1 cellular context compared by ENCODE assay signal in genomic region chr5:136053336-136054121, GRCh38.
TF ChIP-seq lines count a peak whose summit lies in the region.

No MANE protein-coding gene starts in this region.

TF ChIP-seq in HepG2, 621 proteins besides CTCF, POLR2A, EP300 and RAD21 (continued from another document and continues in another):
- TF ChIP-seq, protein P1, sequence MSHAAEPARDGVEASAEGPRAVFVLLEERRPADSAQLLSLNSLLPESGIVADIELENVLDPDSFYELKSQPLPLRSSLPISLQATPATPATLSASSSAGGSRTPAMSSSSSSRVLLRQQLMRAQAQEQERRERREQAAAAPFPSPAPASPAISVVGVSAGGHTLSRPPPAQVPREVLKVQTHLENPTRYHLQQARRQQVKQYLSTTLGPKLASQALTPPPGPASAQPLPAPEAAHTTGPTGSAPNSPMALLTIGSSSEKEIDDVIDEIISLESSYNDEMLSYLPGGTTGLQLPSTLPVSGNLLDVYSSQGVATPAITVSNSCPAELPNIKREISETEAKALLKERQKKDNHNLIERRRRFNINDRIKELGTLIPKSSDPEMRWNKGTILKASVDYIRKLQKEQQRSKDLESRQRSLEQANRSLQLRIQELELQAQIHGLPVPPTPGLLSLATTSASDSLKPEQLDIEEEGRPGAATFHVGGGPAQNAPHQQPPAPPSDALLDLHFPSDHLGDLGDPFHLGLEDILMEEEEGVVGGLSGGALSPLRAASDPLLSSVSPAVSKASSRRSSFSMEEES (CRISPR knock-in tag; IDR thresholded peaks at IDR 0.05), result peak; percentile 98
- TF ChIP-seq YEATS4 (CRISPR knock-in tag; IDR thresholded peaks at IDR 0.05; ENCODE audit: borderline replicate concordance), result 0 out of 2 replicates have a peak, but pooled peaks have one; percentile 36
- 0 out of 2 replicates have a peak, but pooled peaks have one; percentile 64 for TF ChIP-seq PRDM10 (CRISPR knock-in tag; IDR thresholded peaks at IDR 0.05; ENCODE audit: low read depth)
- no peak for TF ChIP-seq ZNF251 (CRISPR knock-in tag; IDR thresholded peaks at IDR 0.05)
- peak; percentile 38 for TF ChIP-seq MAFF (IDR thresholded peaks at IDR 0.05; ENCODE audit: low read depth, low read length)
- 0 out of 2 replicates have a peak, but pooled peaks have one; percentile 28 for TF ChIP-seq WIZ (CRISPR knock-in tag; IDR thresholded peaks at IDR 0.05)
- TF ChIP-seq GABPA (IDR thresholded peaks at IDR 0.05; ENCODE audit: low read depth, low read length), result no peak
- peak; percentile 56 for TF ChIP-seq GABPA (CRISPR knock-in tag; IDR thresholded peaks at IDR 0.05; ENCODE audit: low read depth)
- peak; percentile 89; the same call in 1 of the 2 replicates for TF ChIP-seq ZNF292 (CRISPR knock-in tag; IDR thresholded peaks at IDR 0.05; ENCODE audit: borderline replicate concordance, low read depth)
- TF ChIP-seq FOXO1 (CRISPR knock-in tag; IDR thresholded peaks at IDR 0.05), result peak; percentile 96
- peak; percentile 67; the same call in 1 of the 2 replicates for TF ChIP-seq ZBTB39 (CRISPR knock-in tag; IDR thresholded peaks at IDR 0.05)
- peak; percentile 100 for TF ChIP-seq JUN (CRISPR knock-in tag; IDR thresholded peaks at IDR 0.05)
- no peak for TF ChIP-seq SP1 (IDR thresholded peaks at IDR 0.05)
- TF ChIP-seq SP1 (CRISPR knock-in tag; IDR thresholded peaks at IDR 0.05), result peak; percentile 19; the same call in 1 of the 2 replicates
- TF ChIP-seq RARG (CRISPR knock-in tag; IDR thresholded peaks at IDR 0.05; ENCODE audit: low read depth), result no peak
- TF ChIP-seq NR2F6 (IDR thresholded peaks at IDR 0.05), result peak; percentile 90
- TF ChIP-seq NR2F6 (CRISPR knock-in tag; IDR thresholded peaks at IDR 0.05), result peak; percentile 88
- TF ChIP-seq, protein P2, sequence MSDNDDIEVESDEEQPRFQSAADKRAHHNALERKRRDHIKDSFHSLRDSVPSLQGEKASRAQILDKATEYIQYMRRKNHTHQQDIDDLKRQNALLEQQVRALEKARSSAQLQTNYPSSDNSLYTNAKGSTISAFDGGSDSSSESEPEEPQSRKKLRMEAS (IDR thresholded peaks at IDR 0.05), result peak; percentile 79
- TF ChIP-seq, protein P3, sequence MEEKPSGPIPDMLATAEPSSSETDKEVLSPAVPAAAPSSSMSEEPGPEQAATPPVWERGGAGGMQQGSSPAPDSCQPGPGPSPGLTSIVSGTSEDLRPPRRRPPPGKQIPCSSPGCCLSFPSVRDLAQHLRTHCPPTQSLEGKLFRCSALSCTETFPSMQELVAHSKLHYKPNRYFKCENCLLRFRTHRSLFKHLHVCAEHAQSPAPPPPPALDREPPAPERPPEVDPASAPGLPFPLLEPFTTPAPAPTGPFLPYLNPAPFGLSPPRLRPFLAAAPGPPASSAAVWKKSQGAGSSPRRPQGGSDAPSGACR (CRISPR knock-in tag; IDR thresholded peaks at IDR 0.05), result peak; percentile 60
- peak in 1 of 2 experiments; percentile 82; a peak in 1 of 4 replicates for TF ChIP-seq HMGXB4 (CRISPR knock-in tag; IDR thresholded peaks at IDR 0.05; ENCODE audit: borderline replicate concordance in 1 of 2, low read depth in 1 of 2)
- TF ChIP-seq ATF3 (CRISPR knock-in tag; IDR thresholded peaks at IDR 0.05), result peak; percentile 99
- TF ChIP-seq KDM3A (CRISPR knock-in tag; IDR thresholded peaks at IDR 0.05; ENCODE audit: low read depth), result peak; percentile 82; the same call in 1 of the 2 replicates
- 0 out of 2 replicates have a peak, but pooled peaks have one; percentile 21 for TF ChIP-seq ZNF224 (CRISPR knock-in tag; IDR thresholded peaks at IDR 0.05)
- TF ChIP-seq ZNF768 (CRISPR knock-in tag; IDR thresholded peaks at IDR 0.05), result no peak
- peak; percentile 87 for TF ChIP-seq GATA4 (IDR thresholded peaks at IDR 0.05; ENCODE audit: borderline replicate concordance, low read depth)
- TF ChIP-seq MIXL1 (CRISPR knock-in tag; IDR thresholded peaks at IDR 0.05), result peak; percentile 91
- TF ChIP-seq MNT (IDR thresholded peaks at IDR 0.05), result 0 out of 2 replicates have a peak, but pooled peaks have one; percentile 38
- TF ChIP-seq PRMT3 (CRISPR knock-in tag; IDR thresholded peaks at IDR 0.05; ENCODE audit: borderline replicate concordance, low read depth), result no peak
- TF ChIP-seq ZNF180 (CRISPR knock-in tag; IDR thresholded peaks at IDR 0.05; ENCODE audit: borderline replicate concordance, low read depth), result no peak
- TF ChIP-seq ZNF460 (CRISPR knock-in tag; IDR thresholded peaks at IDR 0.05; ENCODE audit: borderline replicate concordance), result no peak
- no peak for TF ChIP-seq ZNF12 (CRISPR knock-in tag; IDR thresholded peaks at IDR 0.05)
- peak; percentile 28; the same call in 1 of the 2 replicates for TF ChIP-seq KLF11 (CRISPR knock-in tag; IDR thresholded peaks at IDR 0.05)
- 0 out of 2 replicates have a peak, but pooled peaks have one; percentile 10 for TF ChIP-seq HNRNPL (IDR thresholded peaks at IDR 0.05; ENCODE audit: low read depth, low read length)
- TF ChIP-seq LBX2 (CRISPR knock-in tag; IDR thresholded peaks at IDR 0.05; ENCODE audit: borderline replicate concordance), result no peak
- TF ChIP-seq MAZ (IDR thresholded peaks at IDR 0.05; ENCODE audit: borderline replicate concordance, low read depth, low read length), result no peak
- 0 out of 2 replicates have a peak, but pooled peaks have one; percentile 41 for TF ChIP-seq MAZ (CRISPR knock-in tag; IDR thresholded peaks at IDR 0.05; ENCODE audit: low read depth)
- TF ChIP-seq ZNF709 (CRISPR knock-in tag; IDR thresholded peaks at IDR 0.05), result peak; percentile 34; the same call in 1 of the 2 replicates
- TF ChIP-seq KDM1A (CRISPR knock-in tag; IDR thresholded peaks at IDR 0.05), result no peak
- TF ChIP-seq RBFOX2 (IDR thresholded peaks at IDR 0.05; ENCODE audit: low read depth, low read length), result peak; percentile 57; the same call in 1 of the 2 replicates
- no peak for TF ChIP-seq FLYWCH1 (CRISPR knock-in tag; IDR thresholded peaks at IDR 0.05)
- peak; percentile 92; the same call in 1 of the 2 replicates for TF ChIP-seq MED13 (CRISPR knock-in tag; IDR thresholded peaks at IDR 0.05)
- TF ChIP-seq HDAC1 (CRISPR knock-in tag; IDR thresholded peaks at IDR 0.05), result peak; percentile 93
- TF ChIP-seq ZNF121 (CRISPR knock-in tag; IDR thresholded peaks at IDR 0.05), result peak; percentile 82
- no peak for TF ChIP-seq TERF1 (CRISPR knock-in tag; IDR thresholded peaks at IDR 0.05)
- peak; percentile 100 for TF ChIP-seq BHLHE40 (IDR thresholded peaks at IDR 0.05; ENCODE audit: low read length)
- TF ChIP-seq, protein P4, sequence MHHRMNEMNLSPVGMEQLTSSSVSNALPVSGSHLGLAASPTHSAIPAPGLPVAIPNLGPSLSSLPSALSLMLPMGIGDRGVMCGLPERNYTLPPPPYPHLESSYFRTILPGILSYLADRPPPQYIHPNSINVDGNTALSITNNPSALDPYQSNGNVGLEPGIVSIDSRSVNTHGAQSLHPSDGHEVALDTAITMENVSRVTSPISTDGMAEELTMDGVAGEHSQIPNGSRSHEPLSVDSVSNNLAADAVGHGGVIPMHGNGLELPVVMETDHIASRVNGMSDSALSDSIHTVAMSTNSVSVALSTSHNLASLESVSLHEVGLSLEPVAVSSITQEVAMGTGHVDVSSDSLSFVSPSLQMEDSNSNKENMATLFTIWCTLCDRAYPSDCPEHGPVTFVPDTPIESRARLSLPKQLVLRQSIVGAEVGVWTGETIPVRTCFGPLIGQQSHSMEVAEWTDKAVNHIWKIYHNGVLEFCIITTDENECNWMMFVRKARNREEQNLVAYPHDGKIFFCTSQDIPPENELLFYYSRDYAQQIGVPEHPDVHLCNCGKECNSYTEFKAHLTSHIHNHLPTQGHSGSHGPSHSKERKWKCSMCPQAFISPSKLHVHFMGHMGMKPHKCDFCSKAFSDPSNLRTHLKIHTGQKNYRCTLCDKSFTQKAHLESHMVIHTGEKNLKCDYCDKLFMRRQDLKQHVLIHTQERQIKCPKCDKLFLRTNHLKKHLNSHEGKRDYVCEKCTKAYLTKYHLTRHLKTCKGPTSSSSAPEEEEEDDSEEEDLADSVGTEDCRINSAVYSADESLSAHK (CRISPR knock-in tag; IDR thresholded peaks at IDR 0.05; ENCODE audit: borderline replicate concordance), result no peak
